ENCODE assay signal across 1 cellular context in the genomic region with DNA sequence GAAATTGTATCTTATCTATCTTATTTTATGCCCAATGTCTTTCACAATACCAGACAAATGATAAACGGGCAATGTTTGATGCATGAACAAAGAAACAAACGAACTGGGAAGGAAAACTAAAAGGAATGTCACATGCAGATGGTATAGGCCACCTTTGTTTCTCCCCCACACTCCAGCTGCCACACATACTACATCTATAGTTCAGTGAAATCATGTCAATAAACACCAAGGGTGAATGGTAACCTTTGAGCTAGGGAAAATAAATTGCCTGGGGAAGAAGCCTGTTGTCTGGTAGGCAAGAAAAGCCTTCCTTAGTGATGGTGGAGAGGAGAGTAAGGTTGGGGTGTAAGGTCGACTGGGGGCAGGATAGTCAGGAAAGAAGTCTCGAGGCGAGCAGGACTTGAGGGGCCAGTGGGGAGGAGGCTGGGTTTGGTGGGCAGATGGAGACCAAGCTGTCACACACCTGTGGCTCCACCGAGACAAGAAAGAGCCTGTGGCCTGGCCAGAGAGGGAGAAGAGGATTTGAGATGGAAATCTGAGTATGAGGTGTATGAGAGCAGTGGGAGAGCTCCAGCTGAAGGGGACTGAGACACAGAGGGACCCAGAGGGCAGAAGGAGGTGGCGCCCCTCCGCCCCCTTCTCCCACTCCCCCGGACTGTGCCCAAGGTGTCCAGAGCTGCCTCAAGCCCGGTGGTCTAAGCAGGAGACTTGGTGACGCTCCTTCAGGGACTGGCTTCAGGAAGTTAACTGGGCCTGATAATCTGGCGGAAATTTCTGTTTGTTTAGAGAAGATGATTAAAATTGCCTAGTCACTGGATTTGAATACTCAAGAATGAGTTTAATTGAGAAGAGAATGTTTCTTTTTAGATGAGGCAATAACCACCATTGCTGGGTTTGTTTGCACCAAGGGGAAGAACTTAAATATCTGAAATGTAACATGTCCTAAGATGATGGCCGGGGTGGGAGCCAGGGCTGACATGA.
A peak's percentile ranks its signal among the peaks of the same experiment; 100 is the strongest.
TF ChIP-seq lines count a peak whose summit lies in the region.

No MANE protein-coding gene starts in this region.

TF ChIP-seq in K562, 482 proteins besides CTCF, POLR2A, EP300 and RAD21 (continued from another document):
- TF ChIP-seq C11orf30 (IDR thresholded peaks at IDR 0.05; ENCODE audit: low read depth): peak; percentile 51; the same call in 1 of the 2 replicates
- TF ChIP-seq, protein P1, sequence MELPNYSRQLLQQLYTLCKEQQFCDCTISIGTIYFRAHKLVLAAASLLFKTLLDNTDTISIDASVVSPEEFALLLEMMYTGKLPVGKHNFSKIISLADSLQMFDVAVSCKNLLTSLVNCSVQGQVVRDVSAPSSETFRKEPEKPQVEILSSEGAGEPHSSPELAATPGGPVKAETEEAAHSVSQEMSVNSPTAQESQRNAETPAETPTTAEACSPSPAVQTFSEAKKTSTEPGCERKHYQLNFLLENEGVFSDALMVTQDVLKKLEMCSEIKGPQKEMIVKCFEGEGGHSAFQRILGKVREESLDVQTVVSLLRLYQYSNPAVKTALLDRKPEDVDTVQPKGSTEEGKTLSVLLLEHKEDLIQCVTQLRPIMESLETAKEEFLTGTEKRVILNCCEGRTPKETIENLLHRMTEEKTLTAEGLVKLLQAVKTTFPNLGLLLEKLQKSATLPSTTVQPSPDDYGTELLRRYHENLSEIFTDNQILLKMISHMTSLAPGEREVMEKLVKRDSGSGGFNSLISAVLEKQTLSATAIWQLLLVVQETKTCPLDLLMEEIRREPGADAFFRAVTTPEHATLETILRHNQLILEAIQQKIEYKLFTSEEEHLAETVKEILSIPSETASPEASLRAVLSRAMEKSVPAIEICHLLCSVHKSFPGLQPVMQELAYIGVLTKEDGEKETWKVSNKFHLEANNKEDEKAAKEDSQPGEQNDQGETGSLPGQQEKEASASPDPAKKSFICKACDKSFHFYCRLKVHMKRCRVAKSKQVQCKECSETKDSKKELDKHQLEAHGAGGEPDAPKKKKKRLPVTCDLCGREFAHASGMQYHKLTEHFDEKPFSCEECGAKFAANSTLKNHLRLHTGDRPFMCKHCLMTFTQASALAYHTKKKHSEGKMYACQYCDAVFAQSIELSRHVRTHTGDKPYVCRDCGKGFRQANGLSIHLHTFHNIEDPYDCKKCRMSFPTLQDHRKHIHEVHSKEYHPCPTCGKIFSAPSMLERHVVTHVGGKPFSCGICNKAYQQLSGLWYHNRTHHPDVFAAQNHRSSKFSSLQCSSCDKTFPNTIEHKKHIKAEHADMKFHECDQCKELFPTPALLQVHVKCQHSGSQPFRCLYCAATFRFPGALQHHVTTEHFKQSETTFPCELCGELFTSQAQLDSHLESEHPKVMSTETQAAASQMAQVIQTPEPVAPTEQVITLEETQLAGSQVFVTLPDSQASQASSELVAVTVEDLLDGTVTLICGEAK (IDR thresholded peaks at IDR 0.05): no peak
- TF ChIP-seq, protein P1 (CRISPR knock-in tag; IDR thresholded peaks at IDR 0.05): no peak
- peak; percentile 36 for TF ChIP-seq ZNF316 (IDR thresholded peaks at IDR 0.05)
